Comparison of ENCODE assay signal across 8 cellular contexts in genomic region chr7:132655071-132655761, GRCh38.
A peak's percentile ranks its signal among the peaks of the same experiment; 100 is the strongest.
DNase-seq lines count a peak whose midpoint lies in the region; ATAC-seq and TF ChIP-seq lines count a peak whose summit lies in the region.

No MANE protein-coding gene starts in this region.

- H3K4me2 ChIP-seq in BLaER1 (peak overlapping the region; percentile 86), MM.1S (ENCODE audit: low read depth, low read length) (no peak overlapping the region)

- H3K4me3 Mint-ChIP-seq in activated CD8-positive, alpha-beta memory T cell treated with anti-CD3 and anti-CD28 coated beads, Interleukin-2, amount 10 ng/mL, durations not matched to agents 7 days and 5 days, result peak overlapping the region; percentile 61
- no peak overlapping the region for H3K4me3 Mint-ChIP-seq in MCF 10A (ENCODE audit: unreplicated experiment)

- H3K79me2 ChIP-seq in MM.1S (ENCODE audit: low read length), result no peaks in the 10 kb centered on the region

- H3K4me1 Mint-ChIP-seq in activated CD8-positive, alpha-beta memory T cell treated with anti-CD3 and anti-CD28 coated beads, Interleukin-2, amount 10 ng/mL, durations not matched to agents 7 days and 5 days, result peaks cover 39% of the 10 kb centered on the region
- peaks cover 5% of the 10 kb centered on the region for H3K4me1 Mint-ChIP-seq in MCF 10A (ENCODE audit: insufficient read depth, unreplicated experiment)

- no peaks in the 10 kb centered on the region for H3K27me3 ChIP-seq in BLaER1
- H3K27me3 ChIP-seq in MM.1S (replicated peaks; ENCODE audit: insufficient read depth, low read length), result no peaks in the 10 kb centered on the region
- H3K27me3 ChIP-seq in HAP-1 (ENCODE audit: low read depth), result peaks cover 12% of the 10 kb centered on the region; the same call in 1 of the 2 replicates

- intact Hi-C loops in posterior vena cava (cut with DNase I), result no loop called here
- intact Hi-C loops in MCF 10A (cut with micrococcal nuclease), result no loop called here

- POLR2A ChIA-PET in MCF 10A (lab: Yijun Ruan, JAX), result no interaction called here

- H2AFZ ChIP-seq in MM.1S (ENCODE audit: low read length), result no peak overlapping the region

- BruUV-seq in MCF 10A (replicated peaks; lab: Mats Ljungman, UMichigan), result no TSS peak

- H3K36me3 ChIP-seq in BLaER1 (no peaks in the 10 kb centered on the region), MM.1S (replicated peaks; ENCODE audit: insufficient read depth, low read length) (no peaks in the 10 kb centered on the region), HAP-1 (replicated peaks) (no peaks in the 10 kb centered on the region)

- no peaks in the 10 kb centered on the region for H3K9me3 Mint-ChIP-seq in activated CD8-positive, alpha-beta memory T cell treated with anti-CD3 and anti-CD28 coated beads, Interleukin-2, amount 10 ng/mL, durations not matched to agents 7 days and 5 days (ENCODE audit: low read depth)
- peaks cover 16% of the 10 kb centered on the region for H3K9me3 Mint-ChIP-seq in MCF 10A (ENCODE audit: unreplicated experiment)

- H3K4me1 ChIP-seq in BLaER1, result peaks cover 49% of the 10 kb centered on the region
- 0 out of 2 replicates have a peak, but pooled peaks cover 7% of the 10 kb centered on the region for H3K4me1 ChIP-seq in MM.1S (ENCODE audit: low read length)
- no peaks in the 10 kb centered on the region for H3K4me1 ChIP-seq in HAP-1

- H3K9ac ChIP-seq in BLaER1, result peak overlapping the region; percentile 64
- H3K9ac ChIP-seq in MM.1S (ENCODE audit: low read length), result no peak overlapping the region

- in situ Hi-C loops in HAP-1 (cut with MboI; ENCODE audit: low sequenced_read_pairs), result no loop called here

- no peaks in the 10 kb centered on the region for H3F3A ChIP-seq in MM.1S (ENCODE audit: insufficient read depth, low read length)

- no peaks in the 10 kb centered on the region for H3K9me2 ChIP-seq in MM.1S (replicated peaks; ENCODE audit: insufficient read depth, low read length)

- H3K4me3 ChIP-seq in BLaER1 (peak overlapping the region; percentile 55), foreskin fibroblast (ENCODE audit: low read depth in 1 of 2, low read length in 2 of 2) (no peak overlapping the region), MM.1S (ENCODE audit: low read length) (no peak overlapping the region), HAP-1 (no peak overlapping the region)

- peak overlapping the region; percentile 83 for H3K27ac Mint-ChIP-seq in activated CD8-positive, alpha-beta memory T cell treated with anti-CD3 and anti-CD28 coated beads, Interleukin-2, amount 10 ng/mL, durations not matched to agents 7 days and 5 days
- no peak overlapping the region for H3K27ac Mint-ChIP-seq in MCF 10A (ENCODE audit: low read depth, unreplicated experiment)

- peak overlapping the region; percentile 81 for H3K27ac ChIP-seq in BLaER1
- no peak overlapping the region for H3K27ac ChIP-seq in MM.1S (ENCODE audit: low read length)

- CTCF ChIA-PET in activated CD8-positive, alpha-beta memory T cell treated with anti-CD3 and anti-CD28 coated beads, Interleukin-2, amount 10 ng/mL, durations not matched to agents 7 days and 5 days (lab: Charles Lee), result interaction anchor here (3.3 kb wide), 1 partner anchor 11 kb away, joined by 16 read pairs; no protein-coding TSS in a partner anchor
- CTCF ChIA-PET in MCF 10A (lab: Yijun Ruan, JAX), result interaction anchor here (0.5 to 0.6 kb wide), 2 partner anchors 67 to 90 kb away, joined by 3 read pairs; no protein-coding TSS in a partner anchor

- TF ChIP-seq CTCF in foreskin fibroblast (IDR thresholded peaks at IDR 0.05; ENCODE audit: low read depth, low read length) (no peak), MM.1S (IDR thresholded peaks at IDR 0.05; ENCODE audit: low read length) (no peak), MCF 10A (IDR thresholded peaks at IDR 0.05; ENCODE audit: unreplicated experiment) (no peak)

- peaks cover 29% of the 10 kb centered on the region for H3K9me3 ChIP-seq in BLaER1
- H3K9me3 ChIP-seq in MM.1S (replicated peaks; ENCODE audit: insufficient read depth, low read length), result no peaks in the 10 kb centered on the region
- no peaks in the 10 kb centered on the region for H3K9me3 ChIP-seq in HAP-1

- ATAC-seq in HG03432 (IDR thresholded peaks at IDR 0.05; ENCODE audit: unreplicated experiment), result peak; percentile 45
- peak; percentile 86 for ATAC-seq in activated CD8-positive, alpha-beta memory T cell treated with anti-CD3 and anti-CD28 coated beads, Interleukin-2, amount 10 ng/mL, durations not matched to agents 7 days and 5 days

- peak; percentile 84 for DNase-seq in activated CD8-positive, alpha-beta memory T cell treated with anti-CD3 and anti-CD28 coated beads, Interleukin-2, amount 10 ng/mL, durations not matched to agents 7 days and 5 days
- DNase-seq in foreskin fibroblast (peak; percentile 52 to 70), posterior vena cava (ENCODE audit: low spot score) (peak; percentile 87), MM.1S (no peak), HAP-1 (ENCODE audit: low spot score in 2 of 2) (no peak), MCF 10A (ENCODE audit: unreplicated experiment) (no peak)

- H4K20me1 ChIP-seq in BLaER1, result no peaks in the 10 kb centered on the region
- H4K20me1 ChIP-seq in MM.1S (ENCODE audit: insufficient read depth, low read length), result no peaks in the 10 kb centered on the region

- peaks cover 6% of the 10 kb centered on the region for H3K36me3 Mint-ChIP-seq in activated CD8-positive, alpha-beta memory T cell treated with anti-CD3 and anti-CD28 coated beads, Interleukin-2, amount 10 ng/mL, durations not matched to agents 7 days and 5 days
- H3K36me3 Mint-ChIP-seq in MCF 10A (ENCODE audit: insufficient read depth, unreplicated experiment), result no peaks in the 10 kb centered on the region

- no peaks in the 10 kb centered on the region for H3K27me3 Mint-ChIP-seq in activated CD8-positive, alpha-beta memory T cell treated with anti-CD3 and anti-CD28 coated beads, Interleukin-2, amount 10 ng/mL, durations not matched to agents 7 days and 5 days
- peaks cover 12% of the 10 kb centered on the region for H3K27me3 Mint-ChIP-seq in MCF 10A (ENCODE audit: insufficient read depth, unreplicated experiment)

Comparison
In these comparisons a context has a peak if more than half of its experiments do, and no peak if none do; other contexts are left out.
1. DNase-seq: peak in activated CD8-positive, alpha-beta memory T cell treated with anti-CD3 and anti-CD28 coated beads, Interleukin-2, amount 10 ng/mL, durations not matched to agents 7 days and 5 days (single experiment), foreskin fibroblast (2 of 2) and posterior vena cava (single experiment); none in MM.1S (single experiment), HAP-1 (0 of 2) and MCF 10A (single experiment).